In the genomic region with DNA sequence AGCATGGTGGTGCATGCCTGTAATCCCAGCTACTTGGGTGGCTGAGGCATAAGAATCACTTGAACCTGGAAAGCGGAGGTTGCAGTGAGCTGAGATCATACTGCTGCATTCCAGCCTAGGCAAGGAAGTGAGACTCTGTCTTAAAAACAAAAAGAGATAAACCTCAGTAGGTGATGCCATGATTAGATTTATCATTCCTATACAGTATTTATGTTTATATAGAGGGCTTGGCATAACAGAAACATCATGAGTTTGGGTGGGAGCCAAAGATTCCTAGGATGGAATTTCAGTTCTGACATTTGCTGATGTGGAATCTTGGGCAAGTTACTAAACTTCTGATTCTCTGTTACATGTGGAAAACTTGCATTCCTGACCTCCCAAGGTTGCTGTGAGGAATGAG, we compare ENCODE assay signal across 1 cellular context.
TF ChIP-seq lines count a peak whose summit lies in the region.

No MANE protein-coding gene starts in this region.

TF ChIP-seq in endothelial cell of umbilical vein, 7 proteins besides CTCF, POLR2A, EP300 and RAD21:
- no peak for TF ChIP-seq FOS (IDR thresholded peaks at IDR 0.05; ENCODE audit: borderline replicate concordance, insufficient read depth, low read length)
- peak; percentile 34 for TF ChIP-seq GATA2 (IDR thresholded peaks at IDR 0.05; ENCODE audit: insufficient read depth, insufficient read length, low read depth, low read length)
